In the genomic region with DNA sequence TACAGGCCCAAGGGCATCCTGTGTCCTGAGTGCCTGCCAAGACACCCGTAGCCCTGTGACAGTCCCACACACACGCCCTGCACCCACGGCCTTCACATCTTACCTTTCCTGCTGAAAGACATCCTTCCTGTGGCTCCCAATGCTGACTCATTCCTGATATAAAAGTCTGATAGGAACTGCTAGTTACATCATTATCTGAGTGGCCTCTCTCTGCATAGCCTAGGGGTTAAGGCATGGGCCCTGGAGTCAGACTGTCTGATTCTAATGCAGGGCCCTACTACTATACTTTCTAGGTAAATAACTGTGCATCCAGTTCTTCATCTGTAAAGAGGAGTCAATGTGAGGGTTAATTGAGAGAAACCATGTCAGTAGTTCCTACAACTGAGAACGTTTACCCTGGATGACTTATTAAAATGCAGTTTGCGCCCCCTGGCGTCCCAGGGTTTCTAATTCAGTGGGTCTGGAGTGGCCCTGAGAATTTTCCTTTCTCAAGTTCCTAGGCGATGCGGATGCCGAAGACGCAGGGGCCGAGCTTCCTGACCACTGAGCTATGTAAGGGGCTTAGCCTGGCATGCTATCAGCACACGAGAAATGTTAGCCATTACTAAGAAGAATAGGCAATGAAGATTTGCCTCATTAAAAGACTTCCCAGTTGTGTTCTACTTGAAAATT, we compare ENCODE assay signal across 8 cellular contexts. TPM values are rescaled to one million over a fixed set of nuclear protein-coding genes. Genes with fewer than 3 reads are reported as not detected.
A peak's percentile ranks its signal among the peaks of the same experiment; 100 is the strongest.
DNase-seq lines count a peak whose midpoint lies in the region; ATAC-seq, FAIRE-seq and TF ChIP-seq lines count a peak whose summit lies in the region.

No MANE protein-coding gene starts in this region.

- H3K27me3 ChIP-seq in small intestine (ENCODE audit: control insufficient read depth in 2 of 2, insufficient read depth in 2 of 2, low read length in 2 of 2), result no peaks in the 10 kb centered on the region

- no peaks in the 10 kb centered on the region for H3K9me3 ChIP-seq in small intestine (ENCODE audit: control insufficient read depth, low read depth)

- H3K27ac ChIP-seq in small intestine (ENCODE audit: low read depth in 1 of 2, low read length in 1 of 2), result no peak overlapping the region

- peak; percentile 76 for TF ChIP-seq CTCF in astrocyte of the cerebellum (IDR thresholded peaks at IDR 0.05; ENCODE audit: low read depth, low read length, missing control alignments)

- WGBS in small intestine, 3 donors, result 8 to 16% (median 14%) methylated on average over 12 of the region's 12 CpGs

- ATAC-seq in HG02588 (IDR thresholded peaks at IDR 0.05; ENCODE audit: unreplicated experiment) (peak; percentile 48), HG03469 (IDR thresholded peaks at IDR 0.05; ENCODE audit: unreplicated experiment) (no peak)

- H3K4me3 ChIP-seq in astrocyte of the cerebellum (ENCODE audit: low read depth, low read length) (no peak overlapping the region), small intestine (ENCODE audit: low read depth in 1 of 2, low read length in 2 of 2) (no peak overlapping the region)

- in situ Hi-C loops in astrocyte of the cerebellum (cut with HindIII; ENCODE audit: low sequenced_read_pairs), result no loop called here

- no peaks in the 10 kb centered on the region for H3K4me1 ChIP-seq in small intestine (ENCODE audit: control insufficient read depth in 2 of 2, insufficient read depth in 1 of 2, low read depth in 1 of 2, low read length in 1 of 2)

- peak; percentile 24 for DNase-seq in GF-D8 (lab: John Stamatoyannopoulos, UW)
- DNase-seq in NCI-H1930 (lab: John Stamatoyannopoulos, UW), result peak; percentile 19 to 44
- DNase-seq in T-helper 9 cell, result peak; percentile 37
- DNase-seq in astrocyte of the cerebellum (ENCODE audit: low read depth), result peak; percentile 74
- peak; percentile 71 for DNase-seq in iPS DF 4.7 (ENCODE audit: extremely low read depth, low spot score)
- peak; percentile 72 for DNase-seq in small intestine

- H3K36me3 ChIP-seq in small intestine (ENCODE audit: control insufficient read depth in 2 of 2, insufficient read depth in 2 of 2, low read length in 2 of 2), result no peaks in the 10 kb centered on the region

- FAIRE-seq in small intestine (lab: Jason Lieb, UNC), result no peak

RNA-seq across cellular contexts. Expression of gene GPR45, which starts 6.0 kb away (rescaled TPM):
- under 1 TPM in 1 of 3 donors, not detected in 2; 0.04 TPM for polyA plus RNA-seq in small intestine

Comparison
In these comparisons a context has a peak if more than half of its experiments do, and no peak if none do; other contexts are left out.
1. DNase-seq: peak in every context shown above with its lines; median percentile 74 in astrocyte of the cerebellum; 72 in small intestine; 71 in iPS DF 4.7; 37 in T-helper 9 cell; 32 in NCI-H1930; 24 in GF-D8.